Comparison of ENCODE assay signal across 8 cellular contexts in genomic region chr3:10223676-10224639, GRCh38. TPM values are rescaled to one million over a fixed set of nuclear protein-coding genes. Genes with fewer than 3 reads are reported as not detected.
DNase-seq lines count a peak whose midpoint lies in the region; ATAC-seq, FAIRE-seq and TF ChIP-seq lines count a peak whose summit lies in the region.

No MANE protein-coding gene starts in this region.

- H3K27me3 ChIP-seq in MM.1S (replicated peaks; ENCODE audit: insufficient read depth, low read length) (no peaks in the 10 kb centered on the region), upper lobe of left lung (no peaks in the 10 kb centered on the region), thyroid gland (no peaks in the 10 kb centered on the region)

- H3K4me1 ChIP-seq in MM.1S (ENCODE audit: low read length) (peaks cover 45% of the 10 kb centered on the region), upper lobe of left lung (peaks cover 24 to 38% (median 29%) of the 10 kb centered on the region in 4 donors), thyroid gland (peaks cover 4 to 21% of the 10 kb centered on the region in 2 donors)

- ATAC-seq in GM21717 (IDR thresholded peaks at IDR 0.05; ENCODE audit: unreplicated experiment), result peak; percentile 63
- peak in 1 of 2 donors; percentile 16 for ATAC-seq in upper lobe of left lung (ENCODE audit: low FRiP score in 2 of 2)
- no peak for ATAC-seq in GM18519 (IDR thresholded peaks at IDR 0.05; ENCODE audit: low FRiP score, unreplicated experiment)

- H3K36me3 Mint-ChIP-seq in activated T-helper 2 cell treated with anti-CD3 and anti-CD28 coated beads, Interferon-gamma antibody, Interleukin-2, Interleukin-4, amounts not matched to agents 10 μg/mL and 5 μg/mL and 100 μg/mL, durations not matched to agents 14 hours and 24 hours and 36 hours (ENCODE audit: low read depth), result peaks cover 24% of the 10 kb centered on the region

- intact Hi-C loops in activated T-helper 2 cell treated with anti-CD3 and anti-CD28 coated beads, Interferon-gamma antibody, Interleukin-2, Interleukin-4, amounts not matched to agents 10 μg/mL and 5 μg/mL and 100 μg/mL, durations not matched to agents 14 hours and 24 hours and 36 hours (cut with micrococcal nuclease), result loop anchor here (2.0 kb wide), 1 partner anchor 107 kb away; no protein-coding TSS in a partner anchor
- intact Hi-C loops in thyroid gland (cut with DNase I), result loop anchor here (2.0 to 10.0 kb wide), 2 partner anchors 59 to 109 kb away; partner anchors contain the start of genes BRK1 and IRAK2

- H3K9me3 ChIP-seq in MM.1S (replicated peaks; ENCODE audit: insufficient read depth, low read length) (no peaks in the 10 kb centered on the region), upper lobe of left lung (no peaks in the 10 kb centered on the region), thyroid gland (no peaks in the 10 kb centered on the region)

- no peak overlapping the region for H3K4me3 Mint-ChIP-seq in activated T-helper 2 cell treated with anti-CD3 and anti-CD28 coated beads, Interferon-gamma antibody, Interleukin-2, Interleukin-4, amounts not matched to agents 10 μg/mL and 5 μg/mL and 100 μg/mL, durations not matched to agents 14 hours and 24 hours and 36 hours (ENCODE audit: low read depth)

- no peaks in the 10 kb centered on the region for H3K9me2 ChIP-seq in MM.1S (replicated peaks; ENCODE audit: insufficient read depth, low read length)

- no peak overlapping the region for H2AFZ ChIP-seq in MM.1S (ENCODE audit: low read length)

- peak; percentile 24 for FAIRE-seq in GM12892 (lab: Jason Lieb, UNC)

- H3F3A ChIP-seq in MM.1S (ENCODE audit: insufficient read depth, low read length), result peaks cover 43% of the 10 kb centered on the region

- peak overlapping the region; percentile 49; the same call in 1 of the 2 replicates for H3K27ac ChIP-seq in MM.1S (ENCODE audit: low read length)
- peak overlapping the region in 3 of 4 donors; percentile 49 to 53 (median 52) for H3K27ac ChIP-seq in upper lobe of left lung
- H3K27ac ChIP-seq in thyroid gland, result no peak overlapping the region

- TF ChIP-seq POLR2A in GM12892 (IDR thresholded peaks at IDR 0.05; ENCODE audit: low read depth, low read length) (no peak), upper lobe of left lung (IDR thresholded peaks at IDR 0.05) (no peak), thyroid gland (IDR thresholded peaks at IDR 0.05) (no peak)

- no peaks in the 10 kb centered on the region for H4K20me1 ChIP-seq in MM.1S (ENCODE audit: insufficient read depth, low read length)

- no peaks in the 10 kb centered on the region for H3K9me3 Mint-ChIP-seq in activated T-helper 2 cell treated with anti-CD3 and anti-CD28 coated beads, Interferon-gamma antibody, Interleukin-2, Interleukin-4, amounts not matched to agents 10 μg/mL and 5 μg/mL and 100 μg/mL, durations not matched to agents 14 hours and 24 hours and 36 hours

- no peaks in the 10 kb centered on the region for H3K79me2 ChIP-seq in MM.1S (ENCODE audit: low read length)

- TF ChIP-seq CTCF in MM.1S (IDR thresholded peaks at IDR 0.05; ENCODE audit: low read length) (no peak), upper lobe of left lung (IDR thresholded peaks at IDR 0.05) (no peak), thyroid gland (IDR thresholded peaks at IDR 0.05) (no peak)

- no peaks in the 10 kb centered on the region for H3K27me3 Mint-ChIP-seq in activated T-helper 2 cell treated with anti-CD3 and anti-CD28 coated beads, Interferon-gamma antibody, Interleukin-2, Interleukin-4, amounts not matched to agents 10 μg/mL and 5 μg/mL and 100 μg/mL, durations not matched to agents 14 hours and 24 hours and 36 hours (ENCODE audit: low read depth)

- WGBS in upper lobe of left lung, 2 donors, result 66 to 81% methylated on average over 10 of the region's 10 CpGs
- 85 to 87% methylated on average over 10 of the region's 10 CpGs for WGBS in thyroid gland, 2 donors

- no peaks in the 10 kb centered on the region for H3K36me3 ChIP-seq in MM.1S (replicated peaks; ENCODE audit: insufficient read depth, low read length)
- peaks cover 0 to 31% (median 5%) of the 10 kb centered on the region in 4 donors for H3K36me3 ChIP-seq in upper lobe of left lung
- H3K36me3 ChIP-seq in thyroid gland, result peaks cover 0 to 3% of the 10 kb centered on the region in 2 donors

- no peak overlapping the region for H3K4me3 ChIP-seq in MM.1S (ENCODE audit: low read length)
- no peak overlapping the region for H3K4me3 ChIP-seq in upper lobe of left lung
- H3K4me3 ChIP-seq in thyroid gland (replicated peaks in 1 of 3), result no peak overlapping the region

- peak overlapping the region; percentile 21; the same call in 1 of the 2 replicates for H3K4me2 ChIP-seq in MM.1S (ENCODE audit: low read depth, low read length)

- DNase-seq in GM12892 (ENCODE audit: insufficient read length), result peak; percentile 47
- DNase-seq in MM.1S, result peak; percentile 95
- peak; percentile 46 for DNase-seq in activated T-helper 2 cell treated with anti-CD3 and anti-CD28 coated beads, Interferon-gamma antibody, Interleukin-2, Interleukin-4, amounts not matched to agents 10 μg/mL and 5 μg/mL and 100 μg/mL, durations not matched to agents 14 hours and 24 hours and 36 hours (ENCODE audit: low spot score)
- DNase-seq in upper lobe of left lung, result peak in 1 of 2 donors; percentile 33
- no peak for DNase-seq in HuH-7 (ENCODE audit: low spot score)
- DNase-seq in thyroid gland, result no peak

- peak overlapping the region; percentile 29 for H3K27ac Mint-ChIP-seq in activated T-helper 2 cell treated with anti-CD3 and anti-CD28 coated beads, Interferon-gamma antibody, Interleukin-2, Interleukin-4, amounts not matched to agents 10 μg/mL and 5 μg/mL and 100 μg/mL, durations not matched to agents 14 hours and 24 hours and 36 hours

- no peak for TF ChIP-seq EP300 in upper lobe of left lung (IDR thresholded peaks at IDR 0.05)

- H3K9ac ChIP-seq in MM.1S (ENCODE audit: low read length), result 0 out of 2 replicates have a peak overlapping the region, but pooled peaks have one; percentile 5

- H3K4me1 Mint-ChIP-seq in activated T-helper 2 cell treated with anti-CD3 and anti-CD28 coated beads, Interferon-gamma antibody, Interleukin-2, Interleukin-4, amounts not matched to agents 10 μg/mL and 5 μg/mL and 100 μg/mL, durations not matched to agents 14 hours and 24 hours and 36 hours (ENCODE audit: low read depth), result peaks cover 56% of the 10 kb centered on the region

RNA-seq across cellular contexts. Expression of gene TATDN2, which starts 24.3 kb away (rescaled TPM):
- 19.4 TPM for polyA plus RNA-seq in GM12892 (2012; ENCODE audit: missing spikeins)
- total RNA-seq in activated T-helper 2 cell treated with anti-CD3 and anti-CD28 coated beads, Interferon-gamma antibody, Interleukin-2, Interleukin-4, amounts not matched to agents 10 μg/mL and 5 μg/mL and 100 μg/mL, durations not matched to agents 14 hours and 24 hours and 36 hours, result 64.9 and 65.6 TPM in 2 replicates
- total RNA-seq in upper lobe of left lung, result 10 to 100 TPM; 20.3 to 34.6 (median 26.0) TPM
- 10 to 100 TPM; 21.4 to 37.1 (median 30.1) TPM for total RNA-seq in thyroid gland

RNA-seq across cellular contexts. Expression of gene IRAK2, which starts 59.2 kb away (rescaled TPM):
- polyA plus RNA-seq in GM12892 (2012; ENCODE audit: missing spikeins), result 4.7 TPM
- total RNA-seq in activated T-helper 2 cell treated with anti-CD3 and anti-CD28 coated beads, Interferon-gamma antibody, Interleukin-2, Interleukin-4, amounts not matched to agents 10 μg/mL and 5 μg/mL and 100 μg/mL, durations not matched to agents 14 hours and 24 hours and 36 hours, result 2.4 and 2.6 TPM in 2 replicates
- total RNA-seq in upper lobe of left lung, result 10 to 100 TPM in 1 of 6 donors, 1 to 10 TPM in 5; 3.1 to 10.2 (median 7.1) TPM
- total RNA-seq in thyroid gland, result 1 to 10 TPM; 5.0 to 9.1 (median 7.4) TPM

Comparison
In these comparisons a context has a peak if more than half of its experiments do, and no peak if none do; other contexts are left out.
1. DNase-seq: peak in GM12892 (single experiment), MM.1S (single experiment) and activated T-helper 2 cell treated with anti-CD3 and anti-CD28 coated beads, Interferon-gamma antibody, Interleukin-2, Interleukin-4, amounts not matched to agents 10 μg/mL and 5 μg/mL and 100 μg/mL, durations not matched to agents 14 hours and 24 hours and 36 hours (single experiment); none in HuH-7 (single experiment) and thyroid gland (0 of 2).
2. H3K27ac ChIP-seq: peak in MM.1S (single experiment) and upper lobe of left lung (3 of 4); none in thyroid gland (0 of 3).